In the genomic region with DNA sequence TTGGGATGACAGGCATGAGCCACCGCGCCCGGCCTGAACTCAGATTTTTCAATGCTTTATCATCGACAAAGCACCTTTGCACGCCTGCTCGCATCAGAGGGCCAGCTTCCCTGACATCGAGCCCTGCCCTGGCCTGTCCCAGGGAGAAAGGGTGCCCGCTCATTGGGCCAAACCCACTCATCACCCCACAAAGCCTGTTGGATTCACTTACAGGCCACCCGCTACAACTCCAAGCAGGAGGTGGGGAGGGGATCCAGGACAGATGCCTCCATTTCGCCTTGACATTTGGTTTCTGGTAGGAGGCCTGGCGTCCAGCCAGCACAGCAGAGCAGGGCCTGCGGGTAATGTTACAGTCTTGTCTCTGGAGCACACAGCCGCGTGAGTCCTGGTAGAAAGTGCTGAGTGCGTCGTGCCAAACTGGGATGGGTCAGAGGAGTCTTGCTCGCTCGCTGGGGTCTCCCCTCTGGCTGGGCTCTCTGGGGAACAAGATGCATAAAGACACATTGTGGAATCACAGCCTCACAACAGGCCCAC, we compare ENCODE assay signal across 9 cellular contexts. TPM values are rescaled to one million over a fixed set of nuclear protein-coding genes. Genes with fewer than 3 reads are reported as not detected.
A peak's percentile ranks its signal among the peaks of the same experiment; 100 is the strongest.
DNase-seq lines count a peak whose midpoint lies in the region; ATAC-seq and TF ChIP-seq lines count a peak whose summit lies in the region.
"Had no signal": no experiment of that assay in that cellular context is flagged by ENCODE, and none has a peak within 500 bp of the region (broad histone marks: within the 10 kb centered on the region; RNA-seq: fewer than 3 reads in every experiment).

No MANE protein-coding gene starts in this region.

- no peaks in the 10 kb centered on the region for H3K9me3 ChIP-seq in HEK293 (ENCODE audit: control insufficient read depth, insufficient read depth, low read depth, low read length)
- no peaks in the 10 kb centered on the region for H3K9me3 ChIP-seq in psoas muscle
- H3K9me3 ChIP-seq: Peyer's patch had no signal

- peak; percentile 34 to 50 (median 45) for ATAC-seq in psoas muscle
- no peak for ATAC-seq in GM21381 (IDR thresholded peaks at IDR 0.05; ENCODE audit: unreplicated experiment)

- peak; percentile 45 for DNase-seq in NCI-H82 treated with DMSO at 0.1 percent for 48 hours (lab: John Stamatoyannopoulos, UW; ENCODE audit: unreplicated experiment)
- DNase-seq in fibroblast of gingiva (ENCODE audit: low read depth), result peak; percentile 67
- DNase-seq in psoas muscle, result peak; percentile 88 to 94
- no peak for DNase-seq in NOMO-1 treated with dmso at 0.1 percent for 144 hours (lab: John Stamatoyannopoulos, UW; ENCODE audit: unreplicated experiment)
- no peak for DNase-seq in ecto neural progenitor cell (ENCODE audit: low spot score)
- no peak for DNase-seq in T-helper 9 cell

- CTCF ChIA-PET in HEK293 (lab: Yijun Ruan, JAX), result interaction anchor here (0.6 to 1.5 kb wide), 4 partner anchors 10 to 38 kb away, joined by 3 to 6 read pairs (median 6); no protein-coding TSS in a partner anchor

- H3K4me1 ChIP-seq in HEK293 (ENCODE audit: control insufficient read depth, insufficient read depth, low read length) (peaks cover 39% of the 10 kb centered on the region), psoas muscle (peaks cover 90% of the 10 kb centered on the region)

- TF ChIP-seq CTCF in HEK293 (tag by site-specific recombination; IDR thresholded peaks at IDR 0.05) (no peak), psoas muscle (IDR thresholded peaks at IDR 0.05) (no peak)

- WGBS in psoas muscle, 3 donors, result 20 to 35% (median 24%) methylated on average over 18 of the region's 18 CpGs

- H3K4me3 ChIP-seq in HEK293 (ENCODE audit: low read depth, low read length), result no peak overlapping the region
- peak overlapping the region; percentile 32 for H3K4me3 ChIP-seq in psoas muscle
- H3K4me3 ChIP-seq: Peyer's patch had no signal

- no peaks in the 10 kb centered on the region for H3K27me3 ChIP-seq in psoas muscle (ENCODE audit: insufficient read depth in 3 of 3, low read length in 2 of 3)
- H3K27me3 ChIP-seq: Peyer's patch had no signal

- H3K27ac ChIP-seq in HEK293 (ENCODE audit: extremely low read depth, low read depth, low read length) (peak overlapping the region; percentile 30; the same call in 1 of the 2 replicates), psoas muscle (peak overlapping the region; percentile 84)

- POLR2A ChIA-PET in HEK293 (lab: Yijun Ruan, JAX), result no interaction called here

- no peaks in the 10 kb centered on the region for H3K36me3 ChIP-seq in HEK293 (ENCODE audit: control insufficient read depth in 2 of 2, insufficient read depth in 1 of 2, low read length in 2 of 2)
- H3K36me3 ChIP-seq in psoas muscle (ENCODE audit: insufficient read depth in 1 of 2, low read depth in 1 of 2), result peaks cover 0 to 51% of the 10 kb centered on the region in 2 donors
- H3K36me3 ChIP-seq: Peyer's patch had no signal

- intact Hi-C loops in psoas muscle (cut with DNase I), result no loop called here

TF ChIP-seq in HEK293, 187 proteins besides CTCF, POLR2A, EP300 and RAD21 (continues in another document):
- TF ChIP-seq YY2 (tag by site-specific recombination; IDR thresholded peaks at IDR 0.05) (no peak), ZBTB8A (tag by site-specific recombination; IDR thresholded peaks at IDR 0.05) (peak; percentile 35; the same call in 1 of the 2 replicates), KLF8 (tag by site-specific recombination; IDR thresholded peaks at IDR 0.05) (no peak), ZBTB17 (tag by site-specific recombination; IDR thresholded peaks at IDR 0.05) (peak; percentile 79), ZFHX2 (tag by site-specific recombination; conservative IDR thresholded peaks at IDR 0.05) (0 out of 2 replicates have a peak, but pooled peaks have one; percentile 8), ZNF423 (tag by site-specific recombination; IDR thresholded peaks at IDR 0.05) (no peak), OSR2 (tag by site-specific recombination; IDR thresholded peaks at IDR 0.05) (peak; percentile 28; the same call in 1 of the 2 replicates), ZFP69B (tag by site-specific recombination; IDR thresholded peaks at IDR 0.05) (no peak), ZNF341 (tag by site-specific recombination; IDR thresholded peaks at IDR 0.05; ENCODE audit: low read depth) (0 out of 2 replicates have a peak, but pooled peaks have one; percentile 15), ZNF600 (tag by site-specific recombination; IDR thresholded peaks at IDR 0.05) (peak; percentile 92), ZNF777 (tag by site-specific recombination; IDR thresholded peaks at IDR 0.05; ENCODE audit: borderline replicate concordance) (no peak), ZNF223 (tag by site-specific recombination; IDR thresholded peaks at IDR 0.05) (no peak), SP7 (tag by site-specific recombination; IDR thresholded peaks at IDR 0.05) (0 out of 2 replicates have a peak, but pooled peaks have one; percentile 29), ZIC2 (tag by site-specific recombination; IDR thresholded peaks at IDR 0.05) (peak; percentile 99), TRIM28 (IDR thresholded peaks at IDR 0.05; ENCODE audit: borderline replicate concordance, low read length) (peak; percentile 75), ZNF37A (tag by site-specific recombination; IDR thresholded peaks at IDR 0.05) (no peak), ZEB2 (tag by site-specific recombination; IDR thresholded peaks at IDR 0.05) (peak; percentile 22; the same call in 1 of the 2 replicates), GLIS1 (tag by site-specific recombination; IDR thresholded peaks at IDR 0.05) (peak; percentile 90)
- TF ChIP-seq, protein P1, sequence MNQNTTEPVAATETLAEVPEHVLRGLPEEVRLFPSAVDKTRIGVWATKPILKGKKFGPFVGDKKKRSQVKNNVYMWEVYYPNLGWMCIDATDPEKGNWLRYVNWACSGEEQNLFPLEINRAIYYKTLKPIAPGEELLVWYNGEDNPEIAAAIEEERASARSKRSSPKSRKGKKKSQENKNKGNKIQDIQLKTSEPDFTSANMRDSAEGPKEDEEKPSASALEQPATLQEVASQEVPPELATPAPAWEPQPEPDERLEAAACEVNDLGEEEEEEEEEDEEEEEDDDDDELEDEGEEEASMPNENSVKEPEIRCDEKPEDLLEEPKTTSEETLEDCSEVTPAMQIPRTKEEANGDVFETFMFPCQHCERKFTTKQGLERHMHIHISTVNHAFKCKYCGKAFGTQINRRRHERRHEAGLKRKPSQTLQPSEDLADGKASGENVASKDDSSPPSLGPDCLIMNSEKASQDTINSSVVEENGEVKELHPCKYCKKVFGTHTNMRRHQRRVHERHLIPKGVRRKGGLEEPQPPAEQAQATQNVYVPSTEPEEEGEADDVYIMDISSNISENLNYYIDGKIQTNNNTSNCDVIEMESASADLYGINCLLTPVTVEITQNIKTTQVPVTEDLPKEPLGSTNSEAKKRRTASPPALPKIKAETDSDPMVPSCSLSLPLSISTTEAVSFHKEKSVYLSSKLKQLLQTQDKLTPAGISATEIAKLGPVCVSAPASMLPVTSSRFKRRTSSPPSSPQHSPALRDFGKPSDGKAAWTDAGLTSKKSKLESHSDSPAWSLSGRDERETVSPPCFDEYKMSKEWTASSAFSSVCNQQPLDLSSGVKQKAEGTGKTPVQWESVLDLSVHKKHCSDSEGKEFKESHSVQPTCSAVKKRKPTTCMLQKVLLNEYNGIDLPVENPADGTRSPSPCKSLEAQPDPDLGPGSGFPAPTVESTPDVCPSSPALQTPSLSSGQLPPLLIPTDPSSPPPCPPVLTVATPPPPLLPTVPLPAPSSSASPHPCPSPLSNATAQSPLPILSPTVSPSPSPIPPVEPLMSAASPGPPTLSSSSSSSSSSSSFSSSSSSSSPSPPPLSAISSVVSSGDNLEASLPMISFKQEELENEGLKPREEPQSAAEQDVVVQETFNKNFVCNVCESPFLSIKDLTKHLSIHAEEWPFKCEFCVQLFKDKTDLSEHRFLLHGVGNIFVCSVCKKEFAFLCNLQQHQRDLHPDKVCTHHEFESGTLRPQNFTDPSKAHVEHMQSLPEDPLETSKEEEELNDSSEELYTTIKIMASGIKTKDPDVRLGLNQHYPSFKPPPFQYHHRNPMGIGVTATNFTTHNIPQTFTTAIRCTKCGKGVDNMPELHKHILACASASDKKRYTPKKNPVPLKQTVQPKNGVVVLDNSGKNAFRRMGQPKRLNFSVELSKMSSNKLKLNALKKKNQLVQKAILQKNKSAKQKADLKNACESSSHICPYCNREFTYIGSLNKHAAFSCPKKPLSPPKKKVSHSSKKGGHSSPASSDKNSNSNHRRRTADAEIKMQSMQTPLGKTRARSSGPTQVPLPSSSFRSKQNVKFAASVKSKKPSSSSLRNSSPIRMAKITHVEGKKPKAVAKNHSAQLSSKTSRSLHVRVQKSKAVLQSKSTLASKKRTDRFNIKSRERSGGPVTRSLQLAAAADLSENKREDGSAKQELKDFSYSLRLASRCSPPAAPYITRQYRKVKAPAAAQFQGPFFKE (tag by site-specific recombination; IDR thresholded peaks at IDR 0.05; ENCODE audit: borderline replicate concordance), result no peak
- TF ChIP-seq, protein P2, sequence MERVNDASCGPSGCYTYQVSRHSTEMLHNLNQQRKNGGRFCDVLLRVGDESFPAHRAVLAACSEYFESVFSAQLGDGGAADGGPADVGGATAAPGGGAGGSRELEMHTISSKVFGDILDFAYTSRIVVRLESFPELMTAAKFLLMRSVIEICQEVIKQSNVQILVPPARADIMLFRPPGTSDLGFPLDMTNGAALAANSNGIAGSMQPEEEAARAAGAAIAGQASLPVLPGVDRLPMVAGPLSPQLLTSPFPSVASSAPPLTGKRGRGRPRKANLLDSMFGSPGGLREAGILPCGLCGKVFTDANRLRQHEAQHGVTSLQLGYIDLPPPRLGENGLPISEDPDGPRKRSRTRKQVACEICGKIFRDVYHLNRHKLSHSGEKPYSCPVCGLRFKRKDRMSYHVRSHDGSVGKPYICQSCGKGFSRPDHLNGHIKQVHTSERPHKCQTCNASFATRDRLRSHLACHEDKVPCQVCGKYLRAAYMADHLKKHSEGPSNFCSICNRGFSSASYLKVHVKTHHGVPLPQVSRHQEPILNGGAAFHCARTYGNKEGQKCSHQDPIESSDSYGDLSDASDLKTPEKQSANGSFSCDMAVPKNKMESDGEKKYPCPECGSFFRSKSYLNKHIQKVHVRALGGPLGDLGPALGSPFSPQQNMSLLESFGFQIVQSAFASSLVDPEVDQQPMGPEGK (tag by site-specific recombination; IDR thresholded peaks at IDR 0.05), result peak; percentile 64

RNA-seq across cellular contexts. Expression of gene SMTNL2, which starts 19.8 kb away (rescaled TPM):
- 100 to 1,000 TPM; 248 to 524 (median 400) TPM for total RNA-seq in psoas muscle
- 100 to 1,000 TPM in 2 of 3 donors, 10 to 100 TPM in 1; 20.7 to 318 (median 210) TPM for polyA plus RNA-seq in psoas muscle

RNA-seq across cellular contexts. Expression of gene ALOX15, which starts 37.3 kb away (rescaled TPM):
- total RNA-seq in psoas muscle, result under 1 TPM in 2 of 4 donors, not detected in 2; 0.10 to 0.36 TPM
- not detected for polyA plus RNA-seq in psoas muscle
- total RNA-seq: Peyer's patch had no signal

RNA-seq across cellular contexts. Expression of gene GGT6, which starts 43.8 kb away (rescaled TPM):
- total RNA-seq in psoas muscle, result not detected
- under 1 TPM in 1 of 3 donors, not detected in 2; 0.03 TPM for polyA plus RNA-seq in psoas muscle

RNA-seq across cellular contexts. Expression of gene MYBBP1A, which starts 49.0 kb away (rescaled TPM):
- total RNA-seq in psoas muscle, result 10 to 100 TPM; 31.3 to 63.2 (median 46.3) TPM
- polyA plus RNA-seq in psoas muscle, result 10 to 100 TPM; 28.5 to 54.4 (median 35.5) TPM

Comparison
In these comparisons a context has a peak if more than half of its experiments do, and no peak if none do; other contexts are left out.
1. DNase-seq: peak in NCI-H82 treated with DMSO at 0.1 percent for 48 hours (single experiment), fibroblast of gingiva (single experiment) and psoas muscle (2 of 2); none in NOMO-1 treated with dmso at 0.1 percent for 144 hours (single experiment), ecto neural progenitor cell (single experiment) and T-helper 9 cell (single experiment).